ENCODE assay signal across 1 cellular context in genomic region chr5:81972496-81972791, GRCh38.
TF ChIP-seq lines count a peak whose summit lies in the region.

No MANE protein-coding gene starts in this region.

TF ChIP-seq in HepG2, 621 proteins besides CTCF, POLR2A, EP300 and RAD21 (continued from another document):
- TF ChIP-seq CBX5 (CRISPR knock-in tag; IDR thresholded peaks at IDR 0.05; ENCODE audit: borderline replicate concordance), result no peak
- no peak for TF ChIP-seq SKI (IDR thresholded peaks at IDR 0.05; ENCODE audit: partially characterized antibody)
- TF ChIP-seq, protein P1, sequence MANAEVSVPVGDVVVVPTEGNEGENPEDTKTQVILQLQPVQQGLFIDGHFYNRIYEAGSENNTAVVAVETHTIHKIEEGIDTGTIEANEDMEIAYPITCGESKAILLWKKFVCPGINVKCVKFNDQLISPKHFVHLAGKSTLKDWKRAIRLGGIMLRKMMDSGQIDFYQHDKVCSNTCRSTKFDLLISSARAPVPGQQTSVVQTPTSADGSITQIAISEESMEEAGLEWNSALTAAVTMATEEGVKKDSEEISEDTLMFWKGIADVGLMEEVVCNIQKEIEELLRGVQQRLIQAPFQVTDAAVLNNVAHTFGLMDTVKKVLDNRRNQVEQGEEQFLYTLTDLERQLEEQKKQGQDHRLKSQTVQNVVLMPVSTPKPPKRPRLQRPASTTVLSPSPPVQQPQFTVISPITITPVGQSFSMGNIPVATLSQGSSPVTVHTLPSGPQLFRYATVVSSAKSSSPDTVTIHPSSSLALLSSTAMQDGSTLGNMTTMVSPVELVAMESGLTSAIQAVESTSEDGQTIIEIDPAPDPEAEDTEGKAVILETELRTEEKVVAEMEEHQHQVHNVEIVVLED (CRISPR knock-in tag; IDR thresholded peaks at IDR 0.05; ENCODE audit: borderline replicate concordance), result no peak
- TF ChIP-seq FOSL1 (CRISPR knock-in tag; IDR thresholded peaks at IDR 0.05; ENCODE audit: borderline replicate concordance), result no peak
- no peak for TF ChIP-seq ZNF749 (CRISPR knock-in tag; IDR thresholded peaks at IDR 0.05; ENCODE audit: borderline replicate concordance)
- TF ChIP-seq NR0B2 (CRISPR knock-in tag; IDR thresholded peaks at IDR 0.05), result no peak
- TF ChIP-seq NR2F6 (IDR thresholded peaks at IDR 0.05), result peak; percentile 2; the same call in 1 of the 2 replicates
- TF ChIP-seq NR2F6 (CRISPR knock-in tag; IDR thresholded peaks at IDR 0.05), result no peak
- TF ChIP-seq SUZ12 (IDR thresholded peaks at IDR 0.05; ENCODE audit: low read depth, low read length), result no peak
- TF ChIP-seq ZNF234 (CRISPR knock-in tag; conservative IDR thresholded peaks at IDR 0.05), result no peak
